Comparison of ENCODE assay signal across 9 cellular contexts in the genomic region with DNA sequence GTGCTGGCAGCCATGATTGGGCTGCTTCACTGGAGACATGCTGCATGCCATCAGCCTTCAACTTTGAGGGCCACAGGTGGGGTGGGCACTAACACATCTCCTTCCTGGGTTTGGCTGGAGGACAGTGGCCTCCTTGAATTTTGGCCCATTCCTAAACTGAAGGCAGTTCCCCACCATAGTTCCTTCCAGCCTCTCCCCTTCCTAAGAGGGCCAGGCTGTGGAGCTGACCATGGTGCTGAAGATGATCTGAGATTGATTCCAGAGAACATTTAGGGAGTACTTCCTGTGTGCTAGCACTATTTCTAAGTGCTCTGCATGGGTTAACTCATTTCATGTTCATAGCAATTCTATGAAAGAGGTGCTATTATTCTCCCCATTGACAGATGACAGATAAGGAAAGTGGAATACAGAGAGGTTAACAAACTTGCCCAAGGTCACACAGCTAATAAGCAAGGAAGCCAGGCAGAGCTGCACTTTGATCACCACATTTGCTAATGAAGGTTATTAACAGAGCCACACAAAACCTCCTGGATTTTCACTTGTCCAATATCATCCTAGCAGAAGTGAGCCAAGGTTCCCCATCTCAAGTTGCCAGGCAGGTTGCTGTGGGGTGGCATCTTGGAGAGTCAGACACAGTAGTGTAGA.
DNase-seq lines count a peak whose midpoint lies in the region; ATAC-seq lines count a peak whose summit lies in the region.
"Had no signal": no experiment of that assay in that cellular context is flagged by ENCODE, and none has a peak within 500 bp of the region (broad histone marks: within the 10 kb centered on the region; RNA-seq: fewer than 3 reads in every experiment).

No MANE protein-coding gene starts in this region.

- H3K4me3 Mint-ChIP-seq in activated CD4-positive, alpha-beta T cell treated with anti-CD3 and anti-CD28 coated beads for 36 hours: no peak overlapping the region
- H3K4me3 Mint-ChIP-seq in effector memory CD8-positive, alpha-beta T cell: no peak overlapping the region

- H3K36me3 Mint-ChIP-seq in activated CD4-positive, alpha-beta T cell treated with anti-CD3 and anti-CD28 coated beads for 36 hours (ENCODE audit: low read depth): no peaks in the 10 kb centered on the region
- no peaks in the 10 kb centered on the region for H3K36me3 Mint-ChIP-seq in effector memory CD8-positive, alpha-beta T cell (ENCODE audit: insufficient read depth)

- POLR2A ChIA-PET in activated CD4-positive, alpha-beta T cell treated with anti-CD3 and anti-CD28 coated beads for 36 hours (lab: Charles Lee): no interaction called here

- intact Hi-C loops in activated CD4-positive, alpha-beta T cell treated with anti-CD3 and anti-CD28 coated beads for 36 hours (cut with DNase I, micrococcal nuclease): no loop called here

- H3K4me1 Mint-ChIP-seq in activated CD4-positive, alpha-beta T cell treated with anti-CD3 and anti-CD28 coated beads for 36 hours: no peaks in the 10 kb centered on the region
- peaks cover 0 to 4% of the 10 kb centered on the region in 2 donors for H3K4me1 Mint-ChIP-seq in effector memory CD8-positive, alpha-beta T cell (ENCODE audit: low read depth in 2 of 2)

- H3K27me3 Mint-ChIP-seq in activated CD4-positive, alpha-beta T cell treated with anti-CD3 and anti-CD28 coated beads for 36 hours: no peaks in the 10 kb centered on the region
- no peaks in the 10 kb centered on the region for H3K27me3 Mint-ChIP-seq in effector memory CD8-positive, alpha-beta T cell

- H3K9me3 Mint-ChIP-seq in activated CD4-positive, alpha-beta T cell treated with anti-CD3 and anti-CD28 coated beads for 36 hours (ENCODE audit: low read depth): no peaks in the 10 kb centered on the region
- peaks cover 3 to 7% of the 10 kb centered on the region in 2 donors for H3K9me3 Mint-ChIP-seq in effector memory CD8-positive, alpha-beta T cell

- CTCF ChIA-PET in activated CD4-positive, alpha-beta T cell treated with anti-CD3 and anti-CD28 coated beads for 36 hours (lab: Charles Lee): interaction anchor here (0.7 to 1.4 kb wide), 2 partner anchors 35 to 718 kb away, joined by 3 read pairs; no protein-coding TSS in a partner anchor

- peak; percentile 58 for DNase-seq in activated CD4-positive, alpha-beta T cell treated with anti-CD3 and anti-CD28 coated beads for 36 hours
- no peak for DNase-seq in activated CD4-positive, alpha-beta T cell treated with anti-CD3 and anti-CD28 coated beads, Interleukin-2, amount 50 U/mL, for 4 hours
- DNase-seq in OCI-M2 (lab: John Stamatoyannopoulos, UW; ENCODE audit: unreplicated experiment) (peak; percentile 3), renal cortical epithelial cell (ENCODE audit: low read depth) (peak; percentile 40), NCI-H1436 (lab: John Stamatoyannopoulos, UW) (no peak), cerebellar nuclear complex (lab: John Stamatoyannopoulos, UW) (no peak), germinal center (ENCODE audit: low spot score) (no peak)
- DNase-seq in effector memory CD8-positive, alpha-beta T cell: peak in 2 of 3 experiments; percentile 4 to 8
- DNase-seq: cortex of kidney had no signal

- no peak for ATAC-seq in activated CD4-positive, alpha-beta T cell treated with anti-CD3 and anti-CD28 coated beads for 36 hours
- no peak for ATAC-seq in effector memory CD8-positive, alpha-beta T cell (replicated peaks)

- H3K27ac Mint-ChIP-seq in activated CD4-positive, alpha-beta T cell treated with anti-CD3 and anti-CD28 coated beads for 36 hours: no peak overlapping the region
- no peak overlapping the region for H3K27ac Mint-ChIP-seq in effector memory CD8-positive, alpha-beta T cell

Comparison
In these comparisons a context has a peak if more than half of its experiments do, and no peak if none do; other contexts are left out.
1. DNase-seq: peak in activated CD4-positive, alpha-beta T cell treated with anti-CD3 and anti-CD28 coated beads for 36 hours (single experiment), OCI-M2 (single experiment), effector memory CD8-positive, alpha-beta T cell (2 of 3) and renal cortical epithelial cell (single experiment); none in activated CD4-positive, alpha-beta T cell treated with anti-CD3 and anti-CD28 coated beads, Interleukin-2, amount 50 U/mL, for 4 hours (0 of 2), NCI-H1436 (single experiment), cerebellar nuclear complex (0 of 2) and germinal center (single experiment).